22 cellular contexts compared by ENCODE assay signal in the genomic region with DNA sequence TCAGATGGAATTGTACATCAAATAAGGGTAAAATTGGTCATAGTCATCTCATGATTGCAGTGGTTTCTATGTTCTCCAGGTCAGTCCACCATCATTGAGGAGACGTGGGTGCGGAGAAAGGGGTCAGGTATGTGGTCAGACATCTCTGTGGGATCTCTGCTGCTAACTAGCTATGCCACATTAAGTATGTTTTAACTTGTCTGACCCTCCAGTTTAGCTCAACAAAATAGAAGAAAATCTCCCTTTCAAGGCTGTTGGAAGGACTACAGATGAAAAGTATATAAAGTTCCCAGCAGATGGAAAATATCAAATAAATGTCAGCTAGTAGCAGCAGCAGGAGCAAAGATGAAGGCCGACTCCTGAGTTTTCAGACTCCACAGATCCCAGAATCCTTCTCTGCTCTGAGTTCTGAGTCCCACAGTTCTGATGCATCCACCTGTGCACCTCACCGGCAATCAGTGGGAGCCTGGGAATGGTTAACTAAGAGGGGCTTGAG.
DNase-seq lines count a peak whose midpoint lies in the region; ATAC-seq, FAIRE-seq and TF ChIP-seq lines count a peak whose summit lies in the region.
"Had no signal": no experiment of that assay in that cellular context is flagged by ENCODE, and none has a peak within 500 bp of the region (broad histone marks: within the 10 kb centered on the region; RNA-seq: fewer than 3 reads in every experiment).

No MANE protein-coding gene starts in this region.

- CTCF ChIA-PET in Calu3 (lab: Charles Lee) = no interaction called here

- no peak for DNase-seq in mesenchymal stem cell
- DNase-seq in sigmoid colon = no peak
- peak in 1 of 2 donors; percentile 15 for DNase-seq in uterus
- DNase-seq in stimulated activated CD4-positive, alpha-beta T cell treated with anti-CD3 and anti-CD28 coated beads, Interleukin-2, amount 100 ng/mL, for 24 hours = no peak
- no peak for DNase-seq in Calu3
- DNase-seq in NCI-H2227 treated with DMSO at 0.1 percent for 48 hours (lab: John Stamatoyannopoulos, UW) = no peak
- DNase-seq: ACHN; BE2C; C1 segment of cervical spinal cord; CD4-positive, CD25-positive, alpha-beta regulatory T cell; CD8-positive, alpha-beta memory T cell; GDM1; GOT3; H7; HFFc6; IMR-90 had no signal

- no peak overlapping the region for H2BK5ac ChIP-seq in mesenchymal stem cell (ENCODE audit: low read depth, low read length, poor library complexity, severe bottlenecking)

- H3K27ac ChIP-seq in mesenchymal stem cell (ENCODE audit: low read length, poor library complexity, severe bottlenecking) (peak overlapping the region; percentile 9), sigmoid colon (peak overlapping the region in 3 of 4 donors; percentile 67 to 75 (median 72)), uterus (peak overlapping the region; percentile 52 to 87)

- no peak overlapping the region for H2BK15ac ChIP-seq in mesenchymal stem cell (ENCODE audit: low read depth, poor library complexity, severe bottlenecking)

- H3K27ac Mint-ChIP-seq in Calu3 (ENCODE audit: unreplicated experiment) = no peak overlapping the region
- H3K27ac Mint-ChIP-seq: CD4-positive, CD25-positive, alpha-beta regulatory T cell; HFFc6 had no signal

- H3K4me1 ChIP-seq in mesenchymal stem cell (ENCODE audit: control insufficient read depth, insufficient read depth, low read depth, low read length) = peaks cover 2% of the 10 kb centered on the region
- H3K4me1 ChIP-seq in sigmoid colon = peaks cover 0 to 82% (median 66%) of the 10 kb centered on the region in 4 donors
- H3K4me1 ChIP-seq in uterus = peaks cover 0 to 17% of the 10 kb centered on the region in 2 donors
- H3K4me1 ChIP-seq: BE2C had no signal

- H3K23ac ChIP-seq in mesenchymal stem cell (ENCODE audit: low read length in 2 of 2) = no peak overlapping the region

- BruUV-seq in Calu3 (replicated peaks; lab: Mats Ljungman, UMichigan) = no TSS peak

- peaks cover 19% of the 10 kb centered on the region for H3K4me1 Mint-ChIP-seq in Calu3 (ENCODE audit: low read depth, unreplicated experiment)
- H3K4me1 Mint-ChIP-seq: CD4-positive, CD25-positive, alpha-beta regulatory T cell had no signal

- H2AFZ ChIP-seq in mesenchymal stem cell (ENCODE audit: low read depth, low read length) = no peak overlapping the region

- H2AK5ac ChIP-seq in mesenchymal stem cell (ENCODE audit: low read length, severe bottlenecking) = peak overlapping the region; percentile 38

- no peak overlapping the region for H3K14ac ChIP-seq in mesenchymal stem cell (ENCODE audit: low read length in 2 of 2)

- peak; percentile 23 for FAIRE-seq in endometrium (lab: Jason Lieb, UNC)
- FAIRE-seq: A204.1, D721Med, HTR-8/SVneo had no signal

- H3K9me3 ChIP-seq in mesenchymal stem cell (ENCODE audit: control insufficient read depth, low read length) = no peaks in the 10 kb centered on the region
- no peaks in the 10 kb centered on the region for H3K9me3 ChIP-seq in sigmoid colon
- H3K9me3 ChIP-seq in uterus = no peaks in the 10 kb centered on the region
- H3K9me3 ChIP-seq: BE2C had no signal

- H2BK120ac ChIP-seq in mesenchymal stem cell (ENCODE audit: low read depth, low read length) = no peak overlapping the region

- H3K36me3 ChIP-seq in mesenchymal stem cell (ENCODE audit: control insufficient read depth in 1 of 2, insufficient read depth in 2 of 2, low read depth in 1 of 2, low read length in 2 of 2) (no peaks in the 10 kb centered on the region), sigmoid colon (no peaks in the 10 kb centered on the region), uterus (no peaks in the 10 kb centered on the region)
- H3K36me3 ChIP-seq: BE2C had no signal

- TF ChIP-seq POLR2A in sigmoid colon (IDR thresholded peaks at IDR 0.05) (no peak), uterus (IDR thresholded peaks at IDR 0.05) (no peak)

- no peak overlapping the region for H2BK12ac ChIP-seq in mesenchymal stem cell (ENCODE audit: low read length in 2 of 2)

- H3K79me1 ChIP-seq in mesenchymal stem cell (replicated peaks; ENCODE audit: low read length, poor library complexity, severe bottlenecking) = no peaks in the 10 kb centered on the region

- no peak overlapping the region for H4K91ac ChIP-seq in mesenchymal stem cell (ENCODE audit: low read length)

- H3K36me3 Mint-ChIP-seq in Calu3 (ENCODE audit: insufficient read depth, unreplicated experiment) = no peaks in the 10 kb centered on the region
- H3K36me3 Mint-ChIP-seq: CD4-positive, CD25-positive, alpha-beta regulatory T cell; CD8-positive, alpha-beta memory T cell had no signal

- intact Hi-C loops in sigmoid colon (cut with DNase I) = loop anchor here (5.0 kb wide), 1 partner anchor 35 kb away; no protein-coding TSS in a partner anchor
- intact Hi-C loops in uterus (cut with DNase I; ENCODE audit: low total_unique reads) = no loop called here
- intact Hi-C loops in Calu3 (cut with micrococcal nuclease; ENCODE audit: unreplicated experiment) = no loop called here

- H3K27me3 Mint-ChIP-seq in Calu3 (ENCODE audit: unreplicated experiment) = no peaks in the 10 kb centered on the region

- H3K27me3 ChIP-seq in mesenchymal stem cell (ENCODE audit: control insufficient read depth in 1 of 2, insufficient read depth in 1 of 2, low read length in 2 of 2) = no peaks in the 10 kb centered on the region
- no peaks in the 10 kb centered on the region for H3K27me3 ChIP-seq in sigmoid colon
- no peaks in the 10 kb centered on the region for H3K27me3 ChIP-seq in uterus

- TF ChIP-seq EP300 in sigmoid colon (IDR thresholded peaks at IDR 0.05) = no peak

- H3K18ac ChIP-seq in mesenchymal stem cell (ENCODE audit: low read depth in 1 of 2, low read length in 2 of 2) = no peak overlapping the region

- no peak for TF ChIP-seq CTCF in sigmoid colon (IDR thresholded peaks at IDR 0.05)
- no peak for TF ChIP-seq CTCF in uterus (IDR thresholded peaks at IDR 0.05)
- no peak for TF ChIP-seq CTCF in Calu3 (IDR thresholded peaks at IDR 0.05; ENCODE audit: unreplicated experiment)

- H3K9ac ChIP-seq in mesenchymal stem cell (ENCODE audit: low read length) = no peak overlapping the region

- WGBS in mesenchymal stem cell = 100% methylated on average over 2 of the region's 4 CpGs
- WGBS in sigmoid colon, 2 donors = 82 to 84% methylated on average over 4 of the region's 4 CpGs

- H4K8ac ChIP-seq in mesenchymal stem cell (ENCODE audit: low read length) = no peak overlapping the region

- no peak for ATAC-seq in HG02852 (IDR thresholded peaks at IDR 0.05; ENCODE audit: unreplicated experiment)
- ATAC-seq: HCT116 had no signal

- no peak overlapping the region for H3K4ac ChIP-seq in mesenchymal stem cell (ENCODE audit: low read depth in 1 of 2, low read length in 2 of 2)

- H3K4me3 ChIP-seq in mesenchymal stem cell (ENCODE audit: insufficient read depth in 1 of 2, low read depth in 1 of 2, low read length in 2 of 2) (no peak overlapping the region), sigmoid colon (no peak overlapping the region), uterus (no peak overlapping the region)

- no peak overlapping the region for H3K4me3 Mint-ChIP-seq in Calu3 (ENCODE audit: low read depth, unreplicated experiment)
- H3K4me3 Mint-ChIP-seq: CD4-positive, CD25-positive, alpha-beta regulatory T cell; CD8-positive, alpha-beta memory T cell; HFFc6 had no signal

- H3K9me3 Mint-ChIP-seq in Calu3 (ENCODE audit: low read depth, unreplicated experiment) = peaks cover 5% of the 10 kb centered on the region
- H3K9me3 Mint-ChIP-seq: CD8-positive, alpha-beta memory T cell; HFFc6 had no signal

- H3K4me2 ChIP-seq in mesenchymal stem cell (ENCODE audit: low read length, poor library complexity, severe bottlenecking) = no peak overlapping the region

Comparison
In these comparisons a context has a peak if more than half of its experiments do, and no peak if none do; other contexts are left out.
1. H3K27ac ChIP-seq: peak in every context shown above with its lines; median percentile 72 in sigmoid colon; 70 in uterus; 9 in mesenchymal stem cell.